Comparison of ENCODE assay signal across 8 cellular contexts in genomic region chr22:41302016-41302767, GRCh38. TPM values are rescaled to one million over a fixed set of nuclear protein-coding genes. Genes with fewer than 3 reads are reported as not detected.
DNase-seq lines count a peak whose midpoint lies in the region; ATAC-seq, FAIRE-seq and TF ChIP-seq lines count a peak whose summit lies in the region.

No MANE protein-coding gene starts in this region.

- TF ChIP-seq CTCF in LNCaP clone FGC (IDR thresholded peaks at IDR 0.05; ENCODE audit: control insufficient read depth, extremely low read depth, insufficient read depth) (no peak), brain (conservative IDR thresholded peaks at IDR 0.05) (no peak), kidney (IDR thresholded peaks at IDR 0.05; ENCODE audit: borderline replicate concordance, extremely low read depth, insufficient read depth) (no peak)

- peak overlapping the region; percentile 94 for H3K9ac ChIP-seq in ES-I3 (ENCODE audit: low read depth, low read length)
- peak overlapping the region; percentile 47 to 65 for H3K9ac ChIP-seq in kidney (ENCODE audit: low read length in 2 of 2)

- peak overlapping the region; percentile 93 to 97 (median 94) for H3K27ac Mint-ChIP-seq in brain
- peak overlapping the region; percentile 90 to 92 for H3K27ac Mint-ChIP-seq in stimulated activated naive CD8-positive, alpha-beta T cell treated with anti-CD3 and anti-CD28 coated beads, Interleukin-15, amount 100 ng/mL, for 72 hours

- DNase-seq in LNCaP clone FGC (ENCODE audit: low read depth) (no peak), kidney (no peak), H4 (ENCODE audit: low spot score) (no peak)
- DNase-seq in stimulated activated naive CD8-positive, alpha-beta T cell treated with anti-CD3 and anti-CD28 coated beads, Interleukin-15, amount 100 ng/mL, for 72 hours: peak in 1 of 2 donors; percentile 10

- H3K27ac ChIP-seq in kidney (ENCODE audit: low read depth in 2 of 2, low read length in 2 of 2): peak overlapping the region; percentile 74 to 80

- H3K9me3 ChIP-seq in ES-I3 (ENCODE audit: control insufficient read depth, insufficient read depth, low read length) (no peaks in the 10 kb centered on the region), kidney (ENCODE audit: control insufficient read depth in 1 of 2, low read length in 2 of 2) (no peaks in the 10 kb centered on the region)

- H3K36me3 Mint-ChIP-seq in brain: peaks cover 13% of the 10 kb centered on the region

- ATAC-seq in stimulated activated naive CD8-positive, alpha-beta T cell treated with anti-CD3 and anti-CD28 coated beads, Interleukin-15, amount 100 ng/mL, for 72 hours: peak; percentile 8
- ATAC-seq in GM21390 (IDR thresholded peaks at IDR 0.05; ENCODE audit: unreplicated experiment) (no peak), HG02981 (IDR thresholded peaks at IDR 0.05; ENCODE audit: unreplicated experiment) (no peak)

- peaks cover 7% of the 10 kb centered on the region for H3K27me3 Mint-ChIP-seq in brain
- H3K27me3 Mint-ChIP-seq in stimulated activated naive CD8-positive, alpha-beta T cell treated with anti-CD3 and anti-CD28 coated beads, Interleukin-15, amount 100 ng/mL, for 72 hours: no peaks in the 10 kb centered on the region

- H3K4me3 ChIP-seq in LNCaP clone FGC (ENCODE audit: low read depth, low read length) (peak overlapping the region; percentile 91), kidney (ENCODE audit: low read length in 2 of 2) (peak overlapping the region; percentile 54 to 74)

- peaks cover 28% of the 10 kb centered on the region for H3K4me1 Mint-ChIP-seq in brain
- peaks cover 41% of the 10 kb centered on the region for H3K4me1 Mint-ChIP-seq in stimulated activated naive CD8-positive, alpha-beta T cell treated with anti-CD3 and anti-CD28 coated beads, Interleukin-15, amount 100 ng/mL, for 72 hours

- intact Hi-C loops in kidney (cut with DNase I): no loop called here

- H3K4me1 ChIP-seq in ES-I3 (ENCODE audit: insufficient read depth, low read length) (peaks cover 21% of the 10 kb centered on the region), kidney (ENCODE audit: control insufficient read depth in 1 of 2, insufficient read depth in 1 of 2, low read depth in 1 of 2, low read length in 2 of 2) (peaks cover 2 to 7% of the 10 kb centered on the region in 2 donors)

- H3K4me3 Mint-ChIP-seq in brain: peak overlapping the region; percentile 87 to 96 (median 89)
- H3K4me3 Mint-ChIP-seq in stimulated activated naive CD8-positive, alpha-beta T cell treated with anti-CD3 and anti-CD28 coated beads, Interleukin-15, amount 100 ng/mL, for 72 hours: peak overlapping the region; percentile 74 to 85

- H3K36me3 ChIP-seq in ES-I3 (ENCODE audit: insufficient read depth, low read length) (peaks cover 5% of the 10 kb centered on the region), kidney (ENCODE audit: control insufficient read depth in 1 of 2, insufficient read depth in 2 of 2, low read length in 2 of 2) (no peaks in the 10 kb centered on the region)

- FAIRE-seq in kidney (lab: Jason Lieb, UNC): no peak

- no peaks in the 10 kb centered on the region for H3K9me3 Mint-ChIP-seq in brain
- H3K9me3 Mint-ChIP-seq in stimulated activated naive CD8-positive, alpha-beta T cell treated with anti-CD3 and anti-CD28 coated beads, Interleukin-15, amount 100 ng/mL, for 72 hours: no peaks in the 10 kb centered on the region

RNA-seq across cellular contexts. Expression of gene ZC3H7B, which starts 0.9 kb away (rescaled TPM):
- polyA plus RNA-seq in brain (ENCODE audit: insufficient read depth, low read depth, low replicate concordance): 80.8 TPM
- total RNA-seq in kidney: 68.6 TPM
- 28.3 TPM for polyA plus RNA-seq in kidney (ENCODE audit: insufficient read depth, low read depth, low replicate concordance)
- total RNA-seq in H4 (2014; rRNA removed; shearing (Covaris generic)): 17.8 and 17.9 TPM in 2 replicates

RNA-seq across cellular contexts. Expression of gene RANGAP1, which starts 16.2 kb away (rescaled TPM):
- polyA plus RNA-seq in brain (ENCODE audit: insufficient read depth, low read depth, low replicate concordance): 160 TPM
- 38.8 TPM for total RNA-seq in kidney
- 40.8 TPM for polyA plus RNA-seq in kidney (ENCODE audit: insufficient read depth, low read depth, low replicate concordance)
- total RNA-seq in H4 (2014; rRNA removed; shearing (Covaris generic)): 29.7 and 44.6 TPM in 2 replicates
